Comparison of ENCODE assay signal across 1 cellular context in the genomic region with DNA sequence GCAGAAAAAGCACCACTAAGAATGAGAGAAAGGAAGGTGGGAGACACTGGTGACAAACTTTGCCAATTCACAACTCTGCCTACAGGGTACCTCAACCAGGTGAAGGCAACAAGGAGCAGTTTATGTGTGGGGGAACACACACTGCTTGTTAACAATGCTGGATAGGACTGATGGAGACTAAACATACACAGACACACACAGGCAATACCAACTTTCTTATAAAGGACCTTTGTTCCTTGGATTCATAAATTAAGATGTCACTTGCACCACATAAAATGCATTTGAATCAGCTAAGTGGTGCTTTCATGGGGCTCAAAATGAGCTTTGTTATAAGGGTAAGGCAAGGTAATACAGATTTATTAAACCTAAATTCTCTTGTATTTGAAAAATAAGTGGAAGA.
TF ChIP-seq lines count a peak whose summit lies in the region.

No MANE protein-coding gene starts in this region.

TF ChIP-seq in IMR-90, 13 proteins besides CTCF, POLR2A, EP300 and RAD21:
- no peak for TF ChIP-seq MXI1 (IDR thresholded peaks at IDR 0.05; ENCODE audit: borderline replicate concordance, low read depth, low read length)
- TF ChIP-seq MAZ (IDR thresholded peaks at IDR 0.05; ENCODE audit: borderline replicate concordance, low read depth, low read length): no peak
- TF ChIP-seq RCOR1 (IDR thresholded peaks at IDR 0.05; ENCODE audit: insufficient replicate concordance, low read length): no peak
- no peak for TF ChIP-seq RFX5 (IDR thresholded peaks at IDR 0.05; ENCODE audit: low read depth, low read length)
- no peak for TF ChIP-seq NFE2L2 (IDR thresholded peaks at IDR 0.05; ENCODE audit: low read depth, low read length)
- TF ChIP-seq, protein P1, sequence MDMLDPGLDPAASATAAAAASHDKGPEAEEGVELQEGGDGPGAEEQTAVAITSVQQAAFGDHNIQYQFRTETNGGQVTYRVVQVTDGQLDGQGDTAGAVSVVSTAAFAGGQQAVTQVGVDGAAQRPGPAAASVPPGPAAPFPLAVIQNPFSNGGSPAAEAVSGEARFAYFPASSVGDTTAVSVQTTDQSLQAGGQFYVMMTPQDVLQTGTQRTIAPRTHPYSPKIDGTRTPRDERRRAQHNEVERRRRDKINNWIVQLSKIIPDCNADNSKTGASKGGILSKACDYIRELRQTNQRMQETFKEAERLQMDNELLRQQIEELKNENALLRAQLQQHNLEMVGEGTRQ (IDR thresholded peaks at IDR 0.05; ENCODE audit: low read depth, low read length): no peak
- no peak for TF ChIP-seq FOS (IDR thresholded peaks at IDR 0.05; ENCODE audit: low read depth, low read length)
- TF ChIP-seq CHD1 (IDR thresholded peaks at IDR 0.05; ENCODE audit: low read depth, low read length): no peak
- TF ChIP-seq, protein P2, sequence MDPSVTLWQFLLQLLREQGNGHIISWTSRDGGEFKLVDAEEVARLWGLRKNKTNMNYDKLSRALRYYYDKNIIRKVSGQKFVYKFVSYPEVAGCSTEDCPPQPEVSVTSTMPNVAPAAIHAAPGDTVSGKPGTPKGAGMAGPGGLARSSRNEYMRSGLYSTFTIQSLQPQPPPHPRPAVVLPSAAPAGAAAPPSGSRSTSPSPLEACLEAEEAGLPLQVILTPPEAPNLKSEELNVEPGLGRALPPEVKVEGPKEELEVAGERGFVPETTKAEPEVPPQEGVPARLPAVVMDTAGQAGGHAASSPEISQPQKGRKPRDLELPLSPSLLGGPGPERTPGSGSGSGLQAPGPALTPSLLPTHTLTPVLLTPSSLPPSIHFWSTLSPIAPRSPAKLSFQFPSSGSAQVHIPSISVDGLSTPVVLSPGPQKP (IDR thresholded peaks at IDR 0.05; ENCODE audit: borderline replicate concordance, low read depth, low read length): no peak
- TF ChIP-seq CEBPB (IDR thresholded peaks at IDR 0.05; ENCODE audit: low read depth, low read length): no peak
- TF ChIP-seq MAFK (IDR thresholded peaks at IDR 0.05; ENCODE audit: low read depth, low read length): no peak
